Comparison of ENCODE assay signal across 1 cellular context in genomic region chr20:49179368-49180277, GRCh38.
TF ChIP-seq lines count a peak whose summit lies in the region.

No MANE protein-coding gene starts in this region.

TF ChIP-seq in HepG2, 621 proteins besides CTCF, POLR2A, EP300 and RAD21 (continued from another document):
- TF ChIP-seq PAXIP1 (CRISPR knock-in tag; conservative IDR thresholded peaks at IDR 0.05) (peak; percentile 95), RAD51 (IDR thresholded peaks at IDR 0.05; ENCODE audit: borderline replicate concordance) (0 out of 2 replicates have a peak, but pooled peaks have one; percentile 2), ZNF383 (CRISPR knock-in tag; IDR thresholded peaks at IDR 0.05; ENCODE audit: borderline replicate concordance) (peak; percentile 84; the same call in 1 of the 2 replicates), ZNF792 (CRISPR knock-in tag; IDR thresholded peaks at IDR 0.05) (peak; percentile 32; the same call in 1 of the 2 replicates), ZNF737 (CRISPR knock-in tag; IDR thresholded peaks at IDR 0.05; ENCODE audit: borderline replicate concordance) (no peak), KDM5A (IDR thresholded peaks at IDR 0.05; ENCODE audit: borderline replicate concordance, low read length) (no peak), ZNF703 (CRISPR knock-in tag; IDR thresholded peaks at IDR 0.05; ENCODE audit: borderline replicate concordance) (no peak), GABPA (IDR thresholded peaks at IDR 0.05; ENCODE audit: low read depth, low read length) (no peak), GABPA (CRISPR knock-in tag; IDR thresholded peaks at IDR 0.05; ENCODE audit: low read depth) (peak; percentile 59; the same call in 1 of the 2 replicates), ELK4 (CRISPR knock-in tag; IDR thresholded peaks at IDR 0.05; ENCODE audit: borderline replicate concordance) (no peak), ZSCAN29 (CRISPR knock-in tag; conservative IDR thresholded peaks at IDR 0.05) (peak; percentile 94), THAP9 (CRISPR knock-in tag; IDR thresholded peaks at IDR 0.05; ENCODE audit: borderline replicate concordance) (no peak), SAFB2 (CRISPR knock-in tag; IDR thresholded peaks at IDR 0.05; ENCODE audit: borderline replicate concordance, low read depth) (no peak), MNT (IDR thresholded peaks at IDR 0.05) (no peak), IKZF1 (IDR thresholded peaks at IDR 0.05) (no peak), ATF5 (CRISPR knock-in tag; IDR thresholded peaks at IDR 0.05; ENCODE audit: low read depth) (no peak), ZNF891 (CRISPR knock-in tag; IDR thresholded peaks at IDR 0.05) (no peak), GPN1 (CRISPR knock-in tag; IDR thresholded peaks at IDR 0.05; ENCODE audit: borderline replicate concordance) (no peak), REL (CRISPR knock-in tag; conservative IDR thresholded peaks at IDR 0.05) (no peak), E2F1 (CRISPR knock-in tag; IDR thresholded peaks at IDR 0.05) (no peak), ZNF224 (CRISPR knock-in tag; IDR thresholded peaks at IDR 0.05) (no peak), BRF2 (CRISPR knock-in tag; IDR thresholded peaks at IDR 0.05) (no peak), SMAD1 (CRISPR knock-in tag; IDR thresholded peaks at IDR 0.05; ENCODE audit: borderline replicate concordance, low read depth) (no peak), CCAR2 (optimal IDR thresholded peaks at IDR 0.05; ENCODE audit: low read depth, low read length) (no peak), FOXK2 (IDR thresholded peaks at IDR 0.05) (no peak), ZFP36 (IDR thresholded peaks at IDR 0.05; ENCODE audit: borderline replicate concordance, low read depth, low read length, partially characterized antibody) (no peak), POLR2G (IDR thresholded peaks at IDR 0.05; ENCODE audit: low read depth, low read length) (no peak)
TF ChIP-seq in HepG2: peak in this region for 99.
